ENCODE assay signal across 1 cellular context in genomic region chr15:33126559-33127290, GRCh38.
TF ChIP-seq lines count a peak whose summit lies in the region.

No MANE protein-coding gene starts in this region.

TF ChIP-seq in HEK293, 187 proteins besides CTCF, POLR2A, EP300 and RAD21 (continued from another document and continues in another):
- TF ChIP-seq ZSCAN18 (tag by site-specific recombination; IDR thresholded peaks at IDR 0.05) (no peak), ZNF16 (tag by site-specific recombination; IDR thresholded peaks at IDR 0.05; ENCODE audit: low read depth) (no peak), ZNF473 (tag by site-specific recombination; IDR thresholded peaks at IDR 0.05) (no peak), ZNF157 (tag by site-specific recombination; IDR thresholded peaks at IDR 0.05) (no peak), ZEB2 (tag by site-specific recombination; IDR thresholded peaks at IDR 0.05) (peak; percentile 86), ZNF514 (tag by site-specific recombination; IDR thresholded peaks at IDR 0.05) (no peak), ZNF138 (tag by site-specific recombination; IDR thresholded peaks at IDR 0.05; ENCODE audit: borderline replicate concordance) (no peak), ZNF510 (tag by site-specific recombination; IDR thresholded peaks at IDR 0.05; ENCODE audit: insufficient replicate concordance) (no peak), GFI1B (tag by site-specific recombination; IDR thresholded peaks at IDR 0.05) (peak; percentile 54; the same call in 1 of the 2 replicates), ZNF350 (tag by site-specific recombination; IDR thresholded peaks at IDR 0.05) (no peak), ZNF10 (tag by site-specific recombination; IDR thresholded peaks at IDR 0.05) (0 out of 2 replicates have a peak, but pooled peaks have one; percentile 33), ZNF335 (tag by site-specific recombination; conservative IDR thresholded peaks at IDR 0.05) (0 out of 2 replicates have a peak, but pooled peaks have one; percentile 18), BCL11B (tag by site-specific recombination; IDR thresholded peaks at IDR 0.05; ENCODE audit: low read depth) (peak; percentile 75; the same call in 1 of the 2 replicates), ZNF596 (tag by site-specific recombination; IDR thresholded peaks at IDR 0.05) (0 out of 2 replicates have a peak, but pooled peaks have one; percentile 33), ZFP69B (tag by site-specific recombination; IDR thresholded peaks at IDR 0.05) (0 out of 2 replicates have a peak, but pooled peaks have one; percentile 36), ZBTB48 (tag by site-specific recombination; IDR thresholded peaks at IDR 0.05) (no peak), TCF7L2 (IDR thresholded peaks at IDR 0.05; ENCODE audit: borderline replicate concordance, low read depth, low read length) (no peak), ZNF221 (tag by site-specific recombination; IDR thresholded peaks at IDR 0.05; ENCODE audit: borderline replicate concordance) (no peak), ZNF37A (tag by site-specific recombination; IDR thresholded peaks at IDR 0.05) (no peak), ZNF23 (tag by site-specific recombination; IDR thresholded peaks at IDR 0.05; ENCODE audit: borderline replicate concordance) (no peak), ZBTB7A (tag by site-specific recombination; IDR thresholded peaks at IDR 0.05; ENCODE audit: low read depth) (no peak), ZNF18 (tag by site-specific recombination; IDR thresholded peaks at IDR 0.05) (peak; percentile 77; the same call in 1 of the 2 replicates), ZNF211 (tag by site-specific recombination; IDR thresholded peaks at IDR 0.05; ENCODE audit: low read depth) (no peak), KLF1 (tag by site-specific recombination; IDR thresholded peaks at IDR 0.05) (peak; percentile 37; the same call in 1 of the 2 replicates), REST (tag by site-specific recombination; IDR thresholded peaks at IDR 0.05) (no peak), ZNF623 (tag by site-specific recombination; IDR thresholded peaks at IDR 0.05) (no peak), ZNF707 (tag by site-specific recombination; IDR thresholded peaks at IDR 0.05) (no peak), ZNF560 (tag by site-specific recombination; IDR thresholded peaks at IDR 0.05; ENCODE audit: borderline replicate concordance) (no peak), ZNF558 (tag by site-specific recombination; IDR thresholded peaks at IDR 0.05) (peak; percentile 52; the same call in 1 of the 2 replicates), ZNF580 (tag by site-specific recombination; IDR thresholded peaks at IDR 0.05) (0 out of 2 replicates have a peak, but pooled peaks have one; percentile 43), ZFP41 (tag by site-specific recombination; IDR thresholded peaks at IDR 0.05; ENCODE audit: borderline replicate concordance) (no peak), ZNF585B (tag by site-specific recombination; IDR thresholded peaks at IDR 0.05) (no peak), HOXA7 (CRISPR knock-in tag; IDR thresholded peaks at IDR 0.05; ENCODE audit: borderline replicate concordance) (no peak), ZNF24 (tag by site-specific recombination; IDR thresholded peaks at IDR 0.05) (peak; percentile 80), ZSCAN30 (tag by site-specific recombination; IDR thresholded peaks at IDR 0.05) (0 out of 2 replicates have a peak, but pooled peaks have one; percentile 28), ZNF561 (tag by site-specific recombination; IDR thresholded peaks at IDR 0.05; ENCODE audit: borderline replicate concordance) (peak; percentile 76; the same call in 1 of the 2 replicates), INSM2 (tag by site-specific recombination; IDR thresholded peaks at IDR 0.05) (peak; percentile 51; the same call in 1 of the 2 replicates), ZNF280C (tag by site-specific recombination; IDR thresholded peaks at IDR 0.05) (no peak), TSHZ1 (tag by site-specific recombination; IDR thresholded peaks at IDR 0.05; ENCODE audit: borderline replicate concordance) (peak; percentile 86; the same call in 1 of the 2 replicates), ZNF777 (tag by site-specific recombination; IDR thresholded peaks at IDR 0.05; ENCODE audit: borderline replicate concordance) (no peak), ZNF132 (tag by site-specific recombination; IDR thresholded peaks at IDR 0.05; ENCODE audit: borderline replicate concordance) (no peak), ZBTB10 (tag by site-specific recombination; IDR thresholded peaks at IDR 0.05) (no peak), ZNF544 (tag by site-specific recombination; IDR thresholded peaks at IDR 0.05) (no peak), ZNF362 (tag by site-specific recombination; IDR thresholded peaks at IDR 0.05) (no peak)
